In the genomic region with DNA sequence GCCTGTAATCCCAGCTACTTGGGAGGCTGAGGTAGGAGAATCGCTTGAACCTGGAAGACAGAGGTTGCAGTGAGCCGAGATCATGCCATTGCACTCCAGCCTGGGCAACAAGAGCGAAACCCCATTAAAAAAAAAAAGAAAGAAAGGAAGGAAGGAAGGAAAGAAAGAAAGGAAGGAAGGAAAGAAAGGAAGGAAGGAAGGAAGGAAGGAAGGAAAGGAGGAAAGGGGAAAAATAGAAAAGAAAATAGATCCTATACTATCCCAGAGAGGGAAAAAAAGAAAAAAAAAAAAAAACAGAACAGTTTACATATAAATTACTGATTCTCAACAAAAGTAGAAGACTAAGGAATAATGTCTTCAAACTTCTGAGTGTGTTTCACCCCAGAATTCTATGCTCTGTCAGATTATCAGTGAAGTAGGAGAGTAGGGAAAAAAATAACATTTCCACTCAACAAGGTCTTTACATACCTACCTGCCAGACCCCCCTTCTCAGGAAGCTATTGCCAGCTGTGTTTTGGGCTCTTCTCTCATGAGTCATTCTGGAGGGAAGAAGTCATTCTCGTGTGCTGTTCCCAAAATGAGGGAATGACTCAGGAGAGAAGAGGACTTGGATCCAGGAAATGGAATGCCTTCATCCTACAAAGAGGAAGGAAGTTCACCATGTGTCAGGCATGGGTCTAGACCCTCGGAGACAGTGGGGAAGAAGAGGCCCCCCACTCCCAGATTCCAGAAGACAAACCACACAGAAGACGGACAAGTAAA, we compare ENCODE assay signal across 10 cellular contexts. TPM values are rescaled to one million over a fixed set of nuclear protein-coding genes. Genes with fewer than 3 reads are reported as not detected.
A peak's percentile ranks its signal among the peaks of the same experiment; 100 is the strongest.
DNase-seq lines count a peak whose midpoint lies in the region; ATAC-seq and TF ChIP-seq lines count a peak whose summit lies in the region.
"Had no signal": no experiment of that assay in that cellular context is flagged by ENCODE, and none has a peak within 500 bp of the region (broad histone marks: within the 10 kb centered on the region; RNA-seq: fewer than 3 reads in every experiment).

No MANE protein-coding gene starts in this region.

- peaks cover 62% of the 10 kb centered on the region for H3K4me1 Mint-ChIP-seq in HFFc6 (ENCODE audit: low read depth)

- H3K27me3 ChIP-seq in sigmoid colon: no peaks in the 10 kb centered on the region
- H3K27me3 ChIP-seq: right atrium auricular region had no signal

- H3K27ac ChIP-seq in sigmoid colon: peak overlapping the region in 2 of 4 donors; percentile 13 to 19
- H3K27ac ChIP-seq: right atrium auricular region had no signal

- WGBS in sigmoid colon, 2 donors: 85 to 86% methylated on average over 6 of the region's 6 CpGs

- H3K36me3 ChIP-seq in sigmoid colon: peaks cover 4 to 53% (median 6%) of the 10 kb centered on the region in 4 donors
- H3K36me3 ChIP-seq: right atrium auricular region had no signal

- intact Hi-C loops in sigmoid colon (cut with DNase I): no loop called here

- TF ChIP-seq CTCF in HFFc6 (IDR thresholded peaks at IDR 0.05) (no peak), sigmoid colon (IDR thresholded peaks at IDR 0.05) (no peak)

- peak; percentile 15 for DNase-seq in CD1c-positive myeloid dendritic cell (ENCODE audit: extremely low spot score)
- DNase-seq in HFFc6: peak; percentile 62
- DNase-seq in amniotic epithelial cell (ENCODE audit: low read depth): peak; percentile 54
- DNase-seq in kidney tubule cell (ENCODE audit: low spot score): peak; percentile 91
- no peak for DNase-seq in sigmoid colon
- DNase-seq in pons (ENCODE audit: low spot score): no peak
- DNase-seq in NCI-H1694 treated with DMSO at 0.1 percent for 48 hours (lab: John Stamatoyannopoulos, UW): no peak
- DNase-seq: cortex of kidney had no signal

- H3K4me3 ChIP-seq in sigmoid colon: no peak overlapping the region
- H3K4me3 ChIP-seq: right atrium auricular region had no signal

- peaks cover 0 to 41% (median 26%) of the 10 kb centered on the region in 4 donors for H3K4me1 ChIP-seq in sigmoid colon

- H3K27me3 Mint-ChIP-seq in HFFc6 (ENCODE audit: insufficient read depth): peaks cover 3% of the 10 kb centered on the region; the same call in 1 of the 2 replicates

- H3K4me3 Mint-ChIP-seq in HFFc6: peak overlapping the region; percentile 66

- ATAC-seq in HG03457 (IDR thresholded peaks at IDR 0.05; ENCODE audit: unreplicated experiment): no peak

- H3K9me3 ChIP-seq in sigmoid colon: no peaks in the 10 kb centered on the region
- H3K9me3 ChIP-seq: right atrium auricular region had no signal

- no peak for TF ChIP-seq POLR2A in sigmoid colon (IDR thresholded peaks at IDR 0.05)

- TF ChIP-seq EP300 in sigmoid colon (IDR thresholded peaks at IDR 0.05): no peak

- no peaks in the 10 kb centered on the region for H3K9me3 Mint-ChIP-seq in HFFc6

- H3K27ac Mint-ChIP-seq in HFFc6: peak overlapping the region; percentile 93

- H3K36me3 Mint-ChIP-seq in HFFc6 (ENCODE audit: low read depth): peaks cover 38% of the 10 kb centered on the region

RNA-seq across cellular contexts. Expression of a gene that starts 20.9 kb away (rescaled TPM):
- total RNA-seq in HFFc6 (2021; fragmentation: NEBNext Ultra II Directional; extraction: Animal tissue kit (Norgen Biotek cat#: 25700)): 10 to 100 TPM; 52.6 to 76.4 (median 71.3) TPM
- 100 to 1,000 TPM; 125 to 192 (median 167) TPM for total RNA-seq in sigmoid colon
- polyA plus RNA-seq in sigmoid colon: 100 to 1,000 TPM in 1 of 3 donors, 10 to 100 TPM in 2; 54.1 to 106 (median 64.3) TPM

Comparison
In these comparisons a context has a peak if more than half of its experiments do, and no peak if none do; other contexts are left out.
1. DNase-seq: peak in CD1c-positive myeloid dendritic cell (single experiment), HFFc6 (single experiment), amniotic epithelial cell (single experiment) and kidney tubule cell (single experiment); none in sigmoid colon (single experiment), pons (single experiment) and NCI-H1694 treated with DMSO at 0.1 percent for 48 hours (single experiment).